Comparison of ENCODE assay signal across 2 cellular contexts in the genomic region with DNA sequence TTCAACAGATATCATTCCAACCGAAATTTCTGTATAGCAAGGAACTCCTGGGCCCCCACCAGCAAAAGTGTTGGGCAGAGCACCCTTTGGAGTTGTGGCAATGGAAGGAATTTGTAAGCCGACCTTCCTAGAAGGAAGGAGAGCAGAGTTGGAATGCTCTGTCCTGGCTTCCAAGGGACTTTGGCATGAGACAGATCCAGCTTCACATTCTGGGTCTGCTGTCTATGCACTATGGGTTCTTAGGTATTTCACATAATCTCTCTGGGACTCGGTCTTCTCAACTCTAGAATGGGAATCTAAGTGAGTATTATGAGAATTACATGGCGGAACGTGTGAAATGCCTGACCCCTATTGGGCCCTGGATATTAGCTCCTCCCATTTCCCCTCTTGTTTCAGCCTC.
TF ChIP-seq lines count a peak whose summit lies in the region.

No MANE protein-coding gene starts in this region.

TF ChIP-seq in GM23338, 12 proteins besides CTCF, POLR2A, EP300 and RAD21:
- TF ChIP-seq JUNB (IDR thresholded peaks at IDR 0.05; ENCODE audit: unreplicated experiment): no peak
- no peak for TF ChIP-seq EZH2 (IDR thresholded peaks at IDR 0.05; ENCODE audit: low read depth, unreplicated experiment)
- TF ChIP-seq NANOG (IDR thresholded peaks at IDR 0.05; ENCODE audit: borderline replicate concordance): no peak
- TF ChIP-seq CREB1 (CRISPR knock-in tag; IDR thresholded peaks at IDR 0.05; ENCODE audit: low read depth): no peak

TF ChIP-seq in K562, 482 proteins besides CTCF, POLR2A, EP300 and RAD21:
- TF ChIP-seq RBM25 (IDR thresholded peaks at IDR 0.05; ENCODE audit: low read depth, low read length, severe bottlenecking) (peak; percentile 5), TAF7 (tag; IDR thresholded peaks at IDR 0.05) (no peak)
TF ChIP-seq in K562: peak in this region for 1.
